In the genomic region with DNA sequence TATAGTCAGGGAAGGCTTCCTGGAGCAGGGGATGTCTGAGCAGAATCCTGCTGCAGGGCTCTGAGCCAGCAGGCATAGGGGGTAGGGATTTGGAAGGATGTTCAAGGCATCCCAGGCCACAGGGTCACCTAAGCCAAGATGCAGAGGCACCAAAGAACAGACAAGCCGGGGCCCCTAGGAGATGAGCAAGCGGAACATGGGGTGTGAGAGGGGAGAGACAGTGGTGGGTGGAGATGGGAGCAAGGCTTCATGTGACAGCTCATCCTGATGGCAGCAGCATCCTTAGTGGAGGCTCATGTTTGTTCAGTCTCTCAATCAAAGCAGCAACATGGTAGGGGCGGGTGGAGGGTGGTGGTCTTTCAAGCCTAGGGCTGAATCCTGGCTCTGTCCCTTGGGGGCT, we compare ENCODE assay signal across 27 cellular contexts. TPM values are rescaled to one million over a fixed set of nuclear protein-coding genes. Genes with fewer than 3 reads are reported as not detected.
"Had no signal": no experiment of that assay in that cellular context is flagged by ENCODE, and none has a peak within 500 bp of the region (broad histone marks: within the 10 kb centered on the region; RNA-seq: fewer than 3 reads in every experiment).

No MANE protein-coding gene starts in this region.

- H3K4me3 ChIP-seq: adrenal gland, breast epithelium had no signal

- H3K27ac ChIP-seq: adrenal gland, breast epithelium had no signal

- H3K27me3 ChIP-seq: adrenal gland, breast epithelium had no signal

- H3K4me1 ChIP-seq: adrenal gland, breast epithelium had no signal

- H3K36me3 Mint-ChIP-seq: WTC11 had no signal

- H3K27ac Mint-ChIP-seq: activated CD8-positive, alpha-beta T cell treated with anti-CD3 and anti-CD28 coated beads, Interleukin-2, amount 10 ng/mL, durations not matched to agents 7 days and 5 days; activated naive CD8-positive, alpha-beta T cell treated with anti-CD3 and anti-CD28 coated beads, Interleukin-2, amount 10 ng/mL, durations not matched to agents 7 days and 5 days; T-helper 1 cell treated with Interleukin-12 subunit alpha and Interleukin-12 subunit beta and Interleukin-4 antibody, amounts not matched to agents 30 μg/mL and 1 μg/mL, for 36 hours; WTC11 had no signal

- H3K4me3 Mint-ChIP-seq: activated CD8-positive, alpha-beta T cell treated with anti-CD3 and anti-CD28 coated beads, Interleukin-2, amount 10 ng/mL, durations not matched to agents 7 days and 5 days; activated naive CD8-positive, alpha-beta T cell treated with anti-CD3 and anti-CD28 coated beads, Interleukin-2, amount 10 ng/mL, durations not matched to agents 7 days and 5 days; T-helper 1 cell treated with Interleukin-12 subunit alpha and Interleukin-12 subunit beta and Interleukin-4 antibody, amounts not matched to agents 30 μg/mL and 1 μg/mL, for 36 hours; WTC11 had no signal

- FAIRE-seq: RCC 7860 had no signal

- DNase-seq: activated CD4-positive, alpha-beta T cell treated with anti-CD3 and anti-CD28 coated beads for 48 hours; activated CD4-positive, alpha-beta T cell treated with anti-CD3 and anti-CD28 coated beads, Interleukin-2, amount 50 U/mL, for 4 hours; activated CD4-positive, CD25-positive, alpha-beta regulatory T cell treated with anti-CD3 and anti-CD28 coated beads, Interleukin-2, amount 50 U/mL, for 72 hours; activated CD8-positive, alpha-beta memory T cell treated with anti-CD3 and anti-CD28 coated beads, Interleukin-2, amount 50 U/mL, for 48 hours; activated CD8-positive, alpha-beta T cell treated with anti-CD3 and anti-CD28 coated beads, Interleukin-2, amount 10 ng/mL, durations not matched to agents 7 days and 5 days; activated naive CD4-positive, alpha-beta T cell treated with anti-CD3 and anti-CD28 coated beads, Interleukin-2, amount 50 U/mL, for 16 hours; activated naive CD8-positive, alpha-beta T cell treated with anti-CD3 and anti-CD28 coated beads, Interleukin-2, amount 10 ng/mL, durations not matched to agents 7 days and 5 days; activated T-cell treated with anti-CD3 and anti-CD28 coated beads, Interleukin-2, amount 50 U/mL, for 1 hour; adrenal gland; anterior cingulate cortex; caudate nucleus; MM.1S; NCI-H1105; NCI-H1436 treated with DMSO at 0.1 percent for 48 hours; NCI-H187; NCI-H2081; NCI-H2227 treated with DMSO at 0.1 percent for 48 hours; NCI-H446 treated with DMSO at 0.1 percent for 48 hours; NCI-H526 treated with DMSO at 0.1 percent for 48 hours; NCI-H82; PC-3; SHP77 had no signal

- H3K9me3 ChIP-seq: adrenal gland, breast epithelium had no signal

- H3K36me3 ChIP-seq: adrenal gland, breast epithelium had no signal

RNA-seq across cellular contexts. Expression of gene TCP11, which starts 29.8 kb away (rescaled TPM):
- total RNA-seq: activated CD8-positive, alpha-beta T cell treated with anti-CD3 and anti-CD28 coated beads, Interleukin-2, amount 10 ng/mL, durations not matched to agents 7 days and 5 days; activated naive CD8-positive, alpha-beta T cell treated with anti-CD3 and anti-CD28 coated beads, Interleukin-2, amount 10 ng/mL, durations not matched to agents 7 days and 5 days; SK-MEL-5; WTC11 had no signal
